ENCODE assay signal across 8 cellular contexts in genomic region chr15:90870354-90871096, GRCh38. TPM values are rescaled to one million over a fixed set of nuclear protein-coding genes. Genes with fewer than 3 reads are reported as not detected.
DNase-seq lines count a peak whose midpoint lies in the region; TF ChIP-seq lines count a peak whose summit lies in the region.

No MANE protein-coding gene starts in this region.

- H3K36me3 ChIP-seq in vagina, result no peaks in the 10 kb centered on the region

- in situ Hi-C loops in Caki2 (cut with HindIII; ENCODE audit: low pct_unique_long_range_greater_than_20kb, low sequenced_read_pairs), result no loop called here

- TF ChIP-seq POLR2A in vagina (IDR thresholded peaks at IDR 0.05), result no peak

- intact Hi-C loops in vagina (cut with DNase I), result no loop called here

- H3K4me3 ChIP-seq in cardiac fibroblast (replicated peaks in 1 of 2; ENCODE audit: low read depth in 2 of 2, low read length in 2 of 2) (peak overlapping the region; percentile 67 to 71), vagina (peak overlapping the region; percentile 74 to 81)

- H3K27me3 ChIP-seq in vagina, result no peaks in the 10 kb centered on the region

- peaks cover 57% of the 10 kb centered on the region for H3K4me1 ChIP-seq in vagina

- H3K9me3 ChIP-seq in vagina, result no peaks in the 10 kb centered on the region

- DNase-seq in Caki2 (ENCODE audit: low read depth) (peak; percentile 25), NCI-H526 treated with DMSO at 0.1 percent for 48 hours (lab: John Stamatoyannopoulos, UW) (peak; percentile 18), cardiac fibroblast (ENCODE audit: low read depth in 2 of 2) (peak; percentile 36 to 48), medulla oblongata (ENCODE audit: extremely low spot score) (peak; percentile 40), vagina (ENCODE audit: extremely low spot score in 2 of 2) (no peak), NCI-H2227 treated with DMSO at 0.1 percent for 48 hours (lab: John Stamatoyannopoulos, UW) (no peak), inferior parietal cortex (ENCODE audit: extremely low spot score) (no peak), islet precursor cell (no peak)

- H3K27ac ChIP-seq in vagina, result peak overlapping the region; percentile 89

- TF ChIP-seq CTCF in cardiac fibroblast (IDR thresholded peaks at IDR 0.05; ENCODE audit: low read depth, low read length) (no peak), vagina (IDR thresholded peaks at IDR 0.05) (no peak)

RNA-seq across cellular contexts. Expression of gene FURIN, which starts 2.1 kb away (rescaled TPM):
- 26.1 and 29.7 TPM in 2 replicates for total RNA-seq in Caki2 (2014; rRNA removed; shearing (Covaris generic); ENCODE audit: low replicate concordance)
- total RNA-seq in vagina, result 47.6 TPM

RNA-seq across cellular contexts. Expression of gene FES, which starts 13.8 kb away (rescaled TPM):
- total RNA-seq in Caki2 (2014; rRNA removed; shearing (Covaris generic); ENCODE audit: low replicate concordance), result not detected in 2 replicates
- total RNA-seq in vagina, result 47.4 TPM

RNA-seq across cellular contexts. Expression of gene MAN2A2, which starts 32.6 kb away (rescaled TPM):
- total RNA-seq in Caki2 (2014; rRNA removed; shearing (Covaris generic); ENCODE audit: low replicate concordance), result 17.7 and 28.0 TPM in 2 replicates
- 46.7 TPM for total RNA-seq in vagina

Comparison
In these comparisons a context has a peak if more than half of its experiments do, and no peak if none do; other contexts are left out.
1. DNase-seq: peak in Caki2 (single experiment), NCI-H526 treated with DMSO at 0.1 percent for 48 hours (single experiment), cardiac fibroblast (2 of 2) and medulla oblongata (single experiment); none in vagina (0 of 2), NCI-H2227 treated with DMSO at 0.1 percent for 48 hours (single experiment), inferior parietal cortex (single experiment) and islet precursor cell (single experiment).
2. RNA of gene FES, which starts 13.8 kb away (total RNA-seq): 47.4 TPM in vagina (single experiment); not detected in Caki2; every median in the first group is over 10 times any median in the second.